Comparison of ENCODE assay signal across 25 cellular contexts in genomic region chr14:61733972-61734371, GRCh38. TPM values are rescaled to one million over a fixed set of nuclear protein-coding genes. Genes with fewer than 3 reads are reported as not detected.
DNase-seq lines count a peak whose midpoint lies in the region; ATAC-seq and TF ChIP-seq lines count a peak whose summit lies in the region.
"Had no signal": no experiment of that assay in that cellular context is flagged by ENCODE, and none has a peak within 500 bp of the region (broad histone marks: within the 10 kb centered on the region; RNA-seq: fewer than 3 reads in every experiment).

No MANE protein-coding gene starts in this region.

- peaks cover 21% of the 10 kb centered on the region for H3K4me1 Mint-ChIP-seq in HFFc6 (ENCODE audit: low read depth)
- no peaks in the 10 kb centered on the region for H3K4me1 Mint-ChIP-seq in neural crest cell
- H3K4me1 Mint-ChIP-seq: H9, neural progenitor cell had no signal

- H3K4me1 ChIP-seq in ACC112 (ENCODE audit: control insufficient read depth, insufficient read depth, low read length, unreplicated experiment), result peaks cover 68% of the 10 kb centered on the region
- H3K4me1 ChIP-seq: neural progenitor cell, testis had no signal

- CTCF ChIA-PET in GM10248 (lab: Yijun Ruan, JAX), result interaction anchor here (1.1 to 1.4 kb wide), 5 partner anchors 8 to 28 kb away, joined by 3 to 5 read pairs (median 3); no protein-coding TSS in a partner anchor

- peaks cover 70% of the 10 kb centered on the region for H3K36me3 Mint-ChIP-seq in HFFc6 (ENCODE audit: low read depth)
- peaks cover 24% of the 10 kb centered on the region for H3K36me3 Mint-ChIP-seq in neural crest cell (ENCODE audit: low read depth)

- DNase-seq in HFFc6 (no peak), choroid plexus epithelial cell (ENCODE audit: low read depth) (peak; percentile 51), neural crest cell (ENCODE audit: low read depth, low spot score) (no peak), GM10248 (ENCODE audit: extremely low spot score) (no peak), COR-L47 (lab: John Stamatoyannopoulos, UW) (no peak)
- DNase-seq: activated CD4-positive, alpha-beta T cell treated with anti-CD3 and anti-CD28 coated beads for 1 hour; activated CD8-positive, alpha-beta T cell treated with anti-CD3 and anti-CD28 coated beads for 36 hours; activated naive CD8-positive, alpha-beta T cell treated with anti-CD3 and anti-CD28 coated beads, Interleukin-2, amount 50 U/mL, for 24 hours; caudate nucleus; dermis blood vessel endothelial cell; H9; mammary epithelial cell; NCI-H1930; NCI-H524; posterior cingulate gyrus; Right ventricle myocardium superior; stimulated activated CD4-positive, alpha-beta T cell treated with anti-CD3 and anti-CD28 coated beads, Interleukin-1b, Interleukin-23, amount 100 ng/mL, for 48 hours; testis had no signal

- peak overlapping the region; percentile 58 for H3K27ac ChIP-seq in ACC112 (ENCODE audit: low read depth, low read length)
- H3K27ac ChIP-seq: BLaER1, neural progenitor cell, right atrium auricular region, testis had no signal

- no peaks in the 10 kb centered on the region for H3K9me3 Mint-ChIP-seq in HFFc6
- H3K9me3 Mint-ChIP-seq in neural crest cell, result no peaks in the 10 kb centered on the region
- H3K9me3 Mint-ChIP-seq: activated CD8-positive, alpha-beta T cell treated with anti-CD3 and anti-CD28 coated beads for 36 hours; activated naive CD8-positive, alpha-beta T cell treated with anti-CD3 and anti-CD28 coated beads, Interleukin-2, amount 50 U/mL, for 24 hours; H9; neural progenitor cell; stimulated activated naive CD8-positive, alpha-beta T cell treated with anti-CD3 and anti-CD28 coated beads, Interleukin-15, Interleukin-2, amounts not matched to agents 100 ng/mL and 50 ng/mL, for 24 hours; T-helper 2 cell treated with Interferon-gamma antibody and Interleukin-4, amounts not matched to agents 5 μg/mL and 100 μg/mL, for 36 hours had no signal

- H3K4me3 ChIP-seq in ACC112 (ENCODE audit: low read depth, low read length) (no peak overlapping the region), choroid plexus epithelial cell (ENCODE audit: low read depth, low read length) (no peak overlapping the region)
- H3K4me3 ChIP-seq: BLaER1, neural progenitor cell, right atrium auricular region, testis had no signal

- no peaks in the 10 kb centered on the region; the same call in none of the 2 replicates for H3K27me3 Mint-ChIP-seq in HFFc6 (ENCODE audit: insufficient read depth)
- no peaks in the 10 kb centered on the region for H3K27me3 Mint-ChIP-seq in neural crest cell (ENCODE audit: low read depth)
- H3K27me3 Mint-ChIP-seq: activated CD8-positive, alpha-beta T cell treated with anti-CD3 and anti-CD28 coated beads for 36 hours; activated naive CD8-positive, alpha-beta T cell treated with anti-CD3 and anti-CD28 coated beads, Interleukin-2, amount 50 U/mL, for 24 hours; stimulated activated naive CD8-positive, alpha-beta T cell treated with anti-CD3 and anti-CD28 coated beads, Interleukin-15, Interleukin-2, amounts not matched to agents 100 ng/mL and 50 ng/mL, for 24 hours had no signal

- H3K27ac Mint-ChIP-seq in HFFc6 (peak overlapping the region; percentile 31), neural crest cell (ENCODE audit: unreplicated experiment) (no peak overlapping the region)
- H3K27ac Mint-ChIP-seq: activated CD8-positive, alpha-beta T cell treated with anti-CD3 and anti-CD28 coated beads for 36 hours; activated naive CD8-positive, alpha-beta T cell treated with anti-CD3 and anti-CD28 coated beads, Interleukin-2, amount 50 U/mL, for 24 hours; H9; neural progenitor cell; stimulated activated naive CD8-positive, alpha-beta T cell treated with anti-CD3 and anti-CD28 coated beads, Interleukin-15, Interleukin-2, amounts not matched to agents 100 ng/mL and 50 ng/mL, for 24 hours had no signal

- H3K36me3 ChIP-seq in ACC112 (ENCODE audit: insufficient read depth, low read length), result peaks cover 79% of the 10 kb centered on the region

- TF ChIP-seq CTCF in HFFc6 (IDR thresholded peaks at IDR 0.05) (peak; percentile 31), choroid plexus epithelial cell (conservative IDR thresholded peaks at IDR 0.05; ENCODE audit: low read depth, low read length) (no peak), neural crest cell (conservative IDR thresholded peaks at IDR 0.05) (peak; percentile 28), GM10248 (IDR thresholded peaks at IDR 0.05; ENCODE audit: control extremely low read depth, extremely low read depth, low read depth, missing control alignments) (no peak)

- peaks cover 85% of the 10 kb centered on the region for H3K79me2 ChIP-seq in ACC112 (ENCODE audit: control insufficient read depth, insufficient read depth, low read length, unreplicated experiment)

- H3K4me3 Mint-ChIP-seq in HFFc6, result no peak overlapping the region
- H3K4me3 Mint-ChIP-seq in neural crest cell, result no peak overlapping the region
- H3K4me3 Mint-ChIP-seq: activated CD8-positive, alpha-beta T cell treated with anti-CD3 and anti-CD28 coated beads for 36 hours; activated naive CD8-positive, alpha-beta T cell treated with anti-CD3 and anti-CD28 coated beads, Interleukin-2, amount 50 U/mL, for 24 hours; H9; neural progenitor cell; stimulated activated naive CD8-positive, alpha-beta T cell treated with anti-CD3 and anti-CD28 coated beads, Interleukin-15, Interleukin-2, amounts not matched to agents 100 ng/mL and 50 ng/mL, for 24 hours; T-helper 2 cell treated with Interferon-gamma antibody and Interleukin-4, amounts not matched to agents 5 μg/mL and 100 μg/mL, for 36 hours had no signal

- no peaks in the 10 kb centered on the region for H3K27me3 ChIP-seq in ACC112 (ENCODE audit: insufficient read depth, low read length)
- H3K27me3 ChIP-seq: BLaER1, neural progenitor cell, right atrium auricular region, testis had no signal

- ATAC-seq in GM21367 (IDR thresholded peaks at IDR 0.05; ENCODE audit: unreplicated experiment), result no peak
- ATAC-seq: activated CD8-positive, alpha-beta T cell treated with anti-CD3 and anti-CD28 coated beads for 36 hours; activated naive CD8-positive, alpha-beta T cell treated with anti-CD3 and anti-CD28 coated beads, Interleukin-2, amount 50 U/mL, for 24 hours had no signal

- no peak overlapping the region for H2AFZ ChIP-seq in ACC112 (ENCODE audit: low read length, unreplicated experiment)
- H2AFZ ChIP-seq: neural progenitor cell had no signal

- POLR2A ChIA-PET in GM10248 (lab: Yijun Ruan, JAX), result interaction anchor here (0.6 kb wide), 1 partner anchor 139 kb away, joined by 3 read pairs; no protein-coding TSS in a partner anchor

RNA-seq across cellular contexts. Expression of gene SNAPC1, which starts 28.2 kb away (rescaled TPM):
- total RNA-seq in HFFc6 (2021; fragmentation: NEBNext Ultra II Directional; extraction: Animal tissue kit (Norgen Biotek cat#: 25700)), result 10 to 100 TPM; 12.1 to 15.8 (median 14.6) TPM
- total RNA-seq in neural crest cell, result 5.9 and 6.2 TPM in 2 replicates

RNA-seq across cellular contexts. Expression of gene HIF1A, which starts 38.7 kb away (rescaled TPM):
- 100 to 1,000 TPM; 217 to 265 (median 233) TPM for total RNA-seq in HFFc6 (2021; fragmentation: NEBNext Ultra II Directional; extraction: Animal tissue kit (Norgen Biotek cat#: 25700))
- 122 and 129 TPM in 2 replicates for total RNA-seq in neural crest cell

Comparison
In these comparisons a context has a peak if more than half of its experiments do, and no peak if none do; other contexts are left out.
1. CTCF ChIP-seq: peak in HFFc6 (single experiment) and neural crest cell (single experiment); none in choroid plexus epithelial cell (single experiment) and GM10248 (single experiment).